ENCODE assay signal across 1 cellular context in the genomic region with DNA sequence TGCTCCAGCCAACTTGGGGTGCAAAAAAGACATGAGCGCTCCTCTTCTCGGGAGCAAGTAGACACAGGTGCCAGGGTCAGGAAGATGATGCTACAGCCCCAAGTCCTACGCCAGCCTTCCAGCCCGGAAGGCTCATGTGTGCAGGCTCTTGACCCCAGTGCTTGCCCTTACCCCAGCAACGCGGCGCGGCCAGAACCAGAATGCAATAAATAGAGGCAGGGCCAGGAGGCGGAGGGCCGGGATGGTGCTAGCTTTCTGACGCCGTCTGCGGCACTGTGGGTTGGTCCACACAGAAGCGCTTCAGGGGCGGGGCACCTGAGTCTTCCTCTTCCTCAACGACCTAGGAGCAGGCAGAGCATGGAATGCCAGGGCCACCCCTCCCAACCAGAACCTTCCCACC.
TF ChIP-seq lines count a peak whose summit lies in the region.

No MANE protein-coding gene starts in this region.

TF ChIP-seq in HCT116, 20 proteins besides CTCF, POLR2A, EP300 and RAD21 (continued from another document):
- TF ChIP-seq, protein P1, sequence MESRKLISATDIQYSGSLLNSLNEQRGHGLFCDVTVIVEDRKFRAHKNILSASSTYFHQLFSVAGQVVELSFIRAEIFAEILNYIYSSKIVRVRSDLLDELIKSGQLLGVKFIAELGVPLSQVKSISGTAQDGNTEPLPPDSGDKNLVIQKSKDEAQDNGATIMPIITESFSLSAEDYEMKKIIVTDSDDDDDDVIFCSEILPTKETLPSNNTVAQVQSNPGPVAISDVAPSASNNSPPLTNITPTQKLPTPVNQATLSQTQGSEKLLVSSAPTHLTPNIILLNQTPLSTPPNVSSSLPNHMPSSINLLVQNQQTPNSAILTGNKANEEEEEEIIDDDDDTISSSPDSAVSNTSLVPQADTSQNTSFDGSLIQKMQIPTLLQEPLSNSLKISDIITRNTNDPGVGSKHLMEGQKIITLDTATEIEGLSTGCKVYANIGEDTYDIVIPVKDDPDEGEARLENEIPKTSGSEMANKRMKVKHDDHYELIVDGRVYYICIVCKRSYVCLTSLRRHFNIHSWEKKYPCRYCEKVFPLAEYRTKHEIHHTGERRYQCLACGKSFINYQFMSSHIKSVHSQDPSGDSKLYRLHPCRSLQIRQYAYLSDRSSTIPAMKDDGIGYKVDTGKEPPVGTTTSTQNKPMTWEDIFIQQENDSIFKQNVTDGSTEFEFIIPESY (IDR thresholded peaks at IDR 0.05; ENCODE audit: extremely low read depth, insufficient replicate concordance, low read length), result no peak
- TF ChIP-seq EZH2phosphoT487 (IDR thresholded peaks at IDR 0.05; ENCODE audit: borderline replicate concordance), result no peak
- TF ChIP-seq TCF7L2 (IDR thresholded peaks at IDR 0.05; ENCODE audit: borderline replicate concordance, extremely low read depth, insufficient read depth, insufficient read length), result no peak
- TF ChIP-seq POLR2AphosphoS5 (IDR thresholded peaks at IDR 0.05; ENCODE audit: low read depth, low read length), result no peak
